In genomic region chr13:111981006-111981405, GRCh38 we compare ENCODE assay signal across 1 cellular context.
TF ChIP-seq lines count a peak whose summit lies in the region.

No MANE protein-coding gene starts in this region.

TF ChIP-seq in H1, 55 proteins besides CTCF, POLR2A, EP300 and RAD21:
- TF ChIP-seq BACH1 (IDR thresholded peaks at IDR 0.05; ENCODE audit: low read length): no peak
- TF ChIP-seq BCL11A (IDR thresholded peaks at IDR 0.05; ENCODE audit: low read depth in 2 of 2, low read length in 2 of 2): no peak
